ENCODE assay signal across 9 cellular contexts in genomic region chr7:12458520-12459131, GRCh38. TPM values are rescaled to one million over a fixed set of nuclear protein-coding genes. Genes with fewer than 3 reads are reported as not detected.
DNase-seq lines count a peak whose midpoint lies in the region; ATAC-seq, FAIRE-seq and TF ChIP-seq lines count a peak whose summit lies in the region.
"Had no signal": no experiment of that assay in that cellular context is flagged by ENCODE, and none has a peak within 500 bp of the region (broad histone marks: within the 10 kb centered on the region; RNA-seq: fewer than 3 reads in every experiment).

No MANE protein-coding gene starts in this region.

- no peaks in the 10 kb centered on the region for H3K36me3 ChIP-seq in Loucy (ENCODE audit: insufficient read depth, low read length)
- no peaks in the 10 kb centered on the region for H3K36me3 ChIP-seq in RWPE2 (ENCODE audit: low read depth)
- H3K36me3 ChIP-seq in esophagus muscularis mucosa = no peaks in the 10 kb centered on the region
- H3K36me3 ChIP-seq in MG63 = no peaks in the 10 kb centered on the region

- H3K27me3 Mint-ChIP-seq in HFFc6 (ENCODE audit: insufficient read depth) = no peaks in the 10 kb centered on the region
- H3K27me3 Mint-ChIP-seq in osteocyte (ENCODE audit: unreplicated experiment) = peaks cover 10% of the 10 kb centered on the region
- H3K27me3 Mint-ChIP-seq: memory B cell had no signal

- POLR2A ChIA-PET in AG04449 (lab: Yijun Ruan, JAX) = no interaction called here

- H3K27ac ChIP-seq in RWPE2 (ENCODE audit: poor library complexity, severe bottlenecking) = no peak overlapping the region
- no peak overlapping the region for H3K27ac ChIP-seq in esophagus muscularis mucosa (replicated peaks in 1 of 4)

- no peak overlapping the region for H2AFZ ChIP-seq in Loucy (ENCODE audit: low read length)

- no peaks in the 10 kb centered on the region for H3K9me3 Mint-ChIP-seq in HFFc6
- H3K9me3 Mint-ChIP-seq in osteocyte (ENCODE audit: unreplicated experiment) = no peaks in the 10 kb centered on the region

- H3K36me3 Mint-ChIP-seq in HFFc6 (ENCODE audit: low read depth) = no peaks in the 10 kb centered on the region
- no peaks in the 10 kb centered on the region for H3K36me3 Mint-ChIP-seq in osteocyte (ENCODE audit: unreplicated experiment)
- H3K36me3 Mint-ChIP-seq: memory B cell had no signal

- H3F3A ChIP-seq in Loucy (ENCODE audit: low read depth) = no peaks in the 10 kb centered on the region

- no peak overlapping the region for H3K9ac ChIP-seq in Loucy (ENCODE audit: low read depth, low read length, poor library complexity, severe bottlenecking)

- H3K9me3 ChIP-seq in Loucy (ENCODE audit: insufficient read depth, low read depth, low read length) = no peaks in the 10 kb centered on the region
- no peaks in the 10 kb centered on the region for H3K9me3 ChIP-seq in RWPE2 (ENCODE audit: severe bottlenecking)
- H3K9me3 ChIP-seq in esophagus muscularis mucosa = no peaks in the 10 kb centered on the region
- H3K9me3 ChIP-seq in MG63 = no peaks in the 10 kb centered on the region

- no peaks in the 10 kb centered on the region for H3K79me2 ChIP-seq in Loucy (ENCODE audit: insufficient read depth, low read length)

- intact Hi-C loops in esophagus muscularis mucosa (cut with DNase I) = no loop called here

- H3K27ac Mint-ChIP-seq in HFFc6 = no peak overlapping the region
- H3K27ac Mint-ChIP-seq in osteocyte (ENCODE audit: unreplicated experiment) = no peak overlapping the region
- H3K27ac Mint-ChIP-seq: memory B cell had no signal

- ATAC-seq in RWPE2 (ENCODE audit: low read depth) = peak; percentile 89

- TF ChIP-seq POLR2A in GM12891 (IDR thresholded peaks at IDR 0.05; ENCODE audit: low read depth, low read length) (no peak), esophagus muscularis mucosa (IDR thresholded peaks at IDR 0.05; ENCODE audit: low read depth) (no peak)

- no peaks in the 10 kb centered on the region for H3K4me1 ChIP-seq in Loucy (ENCODE audit: insufficient read depth, low read length, poor library complexity, severe bottlenecking)
- no peaks in the 10 kb centered on the region for H3K4me1 ChIP-seq in RWPE2 (ENCODE audit: insufficient read depth, poor library complexity, severe bottlenecking)
- no peaks in the 10 kb centered on the region for H3K4me1 ChIP-seq in esophagus muscularis mucosa

- no peak overlapping the region for H3K4me3 ChIP-seq in AG04449 (ENCODE audit: low read depth, low read length)
- no peak overlapping the region for H3K4me3 ChIP-seq in Loucy (ENCODE audit: low read length, poor library complexity, severe bottlenecking)
- no peak overlapping the region for H3K4me3 ChIP-seq in RWPE2 (ENCODE audit: severe bottlenecking)
- H3K4me3 ChIP-seq in esophagus muscularis mucosa = no peak overlapping the region
- H3K4me3 ChIP-seq in MG63 = no peak overlapping the region

- DNase-seq in AG04449 (ENCODE audit: low read depth, low spot score) (no peak), GM12891 (ENCODE audit: insufficient read length, low spot score) (no peak), HFFc6 (peak; percentile 5), RWPE2 (ENCODE audit: low spot score) (no peak), esophagus muscularis mucosa (ENCODE audit: extremely low spot score) (no peak), osteocyte (ENCODE audit: extremely low spot score, unreplicated experiment) (no peak), MG63 (no peak)

- H3K27me3 ChIP-seq in Loucy (ENCODE audit: insufficient read depth, low read length, poor library complexity, severe bottlenecking) (no peaks in the 10 kb centered on the region), RWPE2 (ENCODE audit: insufficient read depth, poor library complexity, severe bottlenecking) (no peaks in the 10 kb centered on the region), esophagus muscularis mucosa (peaks cover 0 to 3% (median 0%) of the 10 kb centered on the region in 4 donors), MG63 (0 out of 2 replicates have a peak, but pooled peaks cover 2% of the 10 kb centered on the region)

- 35% methylated on average over 4 of the region's 4 CpGs for WGBS in esophagus muscularis mucosa

- TF ChIP-seq EP300 in esophagus muscularis mucosa (IDR thresholded peaks at IDR 0.05) = no peak

- TF ChIP-seq CTCF in AG04449 (IDR thresholded peaks at IDR 0.05; ENCODE audit: insufficient read depth, low read length, missing control alignments) (peak; percentile 59), HFFc6 (IDR thresholded peaks at IDR 0.05) (peak; percentile 76), Loucy (conservative IDR thresholded peaks at IDR 0.05; ENCODE audit: low read length) (peak; percentile 90), RWPE2 (IDR thresholded peaks at IDR 0.05; ENCODE audit: poor library complexity, severe bottlenecking) (peak; percentile 88), esophagus muscularis mucosa (IDR thresholded peaks at IDR 0.05) (peak; percentile 33 to 55 (median 35)), osteocyte (IDR thresholded peaks at IDR 0.05) (peak; percentile 82)

- CTCF ChIA-PET in AG04449 (lab: Yijun Ruan, JAX) = interaction anchor here (0.7 to 3.3 kb wide), 18 partner anchors 9 to 69 kb away, joined by 3 to 71 read pairs (median 5); no protein-coding TSS in a partner anchor

- no peaks in the 10 kb centered on the region for H3K9me2 ChIP-seq in Loucy (replicated peaks; ENCODE audit: low read depth, low read length)

- H3K4me2 ChIP-seq in Loucy (ENCODE audit: low read depth, low read length, poor library complexity, severe bottlenecking) = no peak overlapping the region

- no peaks in the 10 kb centered on the region for H4K20me1 ChIP-seq in Loucy (ENCODE audit: insufficient read depth, low read length, poor library complexity, severe bottlenecking)

- H3K4me3 Mint-ChIP-seq in HFFc6 (no peak overlapping the region), osteocyte (ENCODE audit: unreplicated experiment) (no peak overlapping the region)
- H3K4me3 Mint-ChIP-seq: memory B cell had no signal

- peak; percentile 68 for FAIRE-seq in GM12891 (lab: Jason Lieb, UNC)

- H3K4me1 Mint-ChIP-seq in HFFc6 (ENCODE audit: low read depth) = no peaks in the 10 kb centered on the region
- H3K4me1 Mint-ChIP-seq in osteocyte (ENCODE audit: unreplicated experiment) = peaks cover 2% of the 10 kb centered on the region
- H3K4me1 Mint-ChIP-seq: memory B cell had no signal

TF ChIP-seq in GM12891, 5 proteins besides CTCF, POLR2A, EP300 and RAD21:
- TF ChIP-seq POLR2AphosphoS5 (IDR thresholded peaks at IDR 0.05; ENCODE audit: low read depth, low read length) = no peak
- TF ChIP-seq POU2F2 (IDR thresholded peaks at IDR 0.05; ENCODE audit: low read depth, low read length) = no peak
- TF ChIP-seq TAF1 (IDR thresholded peaks at IDR 0.05; ENCODE audit: low read depth, low read length) = no peak
- no peak for TF ChIP-seq PAX5 (IDR thresholded peaks at IDR 0.05; ENCODE audit: insufficient read depth, low read length, severe bottlenecking)
- no peak for TF ChIP-seq SPI1 (IDR thresholded peaks at IDR 0.05; ENCODE audit: low read depth, low read length)

RNA-seq across cellular contexts. Expression of gene VWDE, which starts 55.0 kb away (rescaled TPM):
- polyA plus RNA-seq in GM12891 (2012; ENCODE audit: low read depth, missing spikeins) = not detected
- not detected for total RNA-seq in HFFc6 (2021; fragmentation: NEBNext Ultra II Directional; extraction: Animal tissue kit (Norgen Biotek cat#: 25700))
- total RNA-seq in esophagus muscularis mucosa = not detected
- total RNA-seq in osteocyte = not detected in 2 replicates
- total RNA-seq in MG63 (2014; rRNA removed; shearing (Covaris generic); ENCODE audit: low replicate concordance) = not detected in 2 replicates

Comparison
In these comparisons a context has a peak if more than half of its experiments do, and no peak if none do; other contexts are left out.
1. CTCF ChIP-seq: peak in every context shown above with its lines; median percentile 90 in Loucy; 88 in RWPE2; 82 in osteocyte; 76 in HFFc6; 59 in AG04449; 35 in esophagus muscularis mucosa.